ENCODE assay signal across 21 cellular contexts in the genomic region with DNA sequence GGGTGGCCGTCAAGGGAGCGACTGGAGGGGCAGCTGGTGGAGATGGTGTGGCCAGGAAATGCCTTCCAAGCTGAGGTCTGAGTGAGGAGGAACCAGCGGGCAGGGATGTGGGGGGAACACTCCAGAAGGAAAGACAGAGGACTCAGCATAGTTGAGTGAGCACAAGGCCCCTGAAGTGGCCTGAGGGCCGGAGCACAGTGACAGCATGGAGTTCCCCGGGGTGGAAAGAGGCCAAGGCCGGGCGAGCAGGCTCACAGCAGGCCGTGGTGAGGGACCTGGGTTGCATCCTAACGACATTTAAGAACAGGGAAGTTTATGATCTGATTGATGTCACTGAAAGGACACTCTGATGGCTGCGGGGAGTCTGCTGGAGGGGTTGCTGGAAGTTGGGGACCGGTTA. TPM values are rescaled to one million over a fixed set of nuclear protein-coding genes. Genes with fewer than 3 reads are reported as not detected.
DNase-seq lines count a peak whose midpoint lies in the region; ATAC-seq and TF ChIP-seq lines count a peak whose summit lies in the region.
"Had no signal": no experiment of that assay in that cellular context is flagged by ENCODE, and none has a peak within 500 bp of the region (broad histone marks: within the 10 kb centered on the region; RNA-seq: fewer than 3 reads in every experiment).

No MANE protein-coding gene starts in this region.

- peaks cover 2 to 7% of the 10 kb centered on the region in 2 donors for H3K36me3 ChIP-seq in thyroid gland
- H3K36me3 ChIP-seq: BLaER1, MG63 had no signal

- no peak overlapping the region for H3K4me2 ChIP-seq in H9 (ENCODE audit: insufficient read depth, insufficient read length, low read length)
- H3K4me2 ChIP-seq: BLaER1 had no signal

- no peak overlapping the region for H3K9ac ChIP-seq in H9 (ENCODE audit: extremely low read depth, insufficient read length, low read length)
- H3K9ac ChIP-seq: BLaER1 had no signal

- no peak overlapping the region for H2BK12ac ChIP-seq in H9 (ENCODE audit: insufficient read length, low read depth, low read length)

- no peak overlapping the region for H2BK120ac ChIP-seq in H9 (ENCODE audit: low read depth, low read length, poor library complexity, severe bottlenecking)

- H3K4ac ChIP-seq in H9 (ENCODE audit: low read depth, low read length), result no peak overlapping the region

- no peaks in the 10 kb centered on the region for H3K23me2 ChIP-seq in H9 (ENCODE audit: insufficient read length, low read depth, low read length, poor library complexity, severe bottlenecking)

- H4K5ac ChIP-seq in H9 (ENCODE audit: insufficient read length, low read depth, low read length), result no peak overlapping the region

- H3K4me1 Mint-ChIP-seq in H9 (peaks cover 0 to 6% of the 10 kb centered on the region in 2 experiments; a peak in 1 of 4 replicates), nephron (peaks cover 60% of the 10 kb centered on the region)
- H3K4me1 Mint-ChIP-seq in dendritic cell treated with granulocyte-macrophage colony-stimulating factor and Interleukin-4, amounts not matched to agents 40 ng/mL and 50 ng/mL, for 4 days (ENCODE audit: low read depth), result no peaks in the 10 kb centered on the region
- H3K4me1 Mint-ChIP-seq in activated naive CD8-positive, alpha-beta T cell treated with anti-CD3 and anti-CD28 coated beads, Interleukin-2, amount 50 U/mL, for 24 hours, result peaks cover 6% of the 10 kb centered on the region
- H3K4me1 Mint-ChIP-seq: IgD-negative memory B cell had no signal

- POLR2A ChIA-PET in HEK293T (lab: Yijun Ruan, JAX), result no interaction called here

- H3K79me2 ChIP-seq in H9 (ENCODE audit: insufficient read depth, low read length), result no peaks in the 10 kb centered on the region

- H3K27ac ChIP-seq in H9 (ENCODE audit: insufficient read length, low read depth, low read length), result no peak overlapping the region
- H3K27ac ChIP-seq in thyroid gland, result no peak overlapping the region
- H3K27ac ChIP-seq: BLaER1 had no signal

- no peak overlapping the region for H3T11ph ChIP-seq in H9 (ENCODE audit: low read length)

- no peaks in the 10 kb centered on the region for H3K27me3 ChIP-seq in H9 (ENCODE audit: insufficient read depth, low read length)
- H3K27me3 ChIP-seq in thyroid gland, result no peaks in the 10 kb centered on the region
- H3K27me3 ChIP-seq: BLaER1, MG63 had no signal

- no peaks in the 10 kb centered on the region for H3K9me3 Mint-ChIP-seq in H9
- no peaks in the 10 kb centered on the region for H3K9me3 Mint-ChIP-seq in dendritic cell treated with granulocyte-macrophage colony-stimulating factor and Interleukin-4, amounts not matched to agents 40 ng/mL and 50 ng/mL, for 4 days
- H3K9me3 Mint-ChIP-seq in nephron, result no peaks in the 10 kb centered on the region
- no peaks in the 10 kb centered on the region for H3K9me3 Mint-ChIP-seq in activated naive CD8-positive, alpha-beta T cell treated with anti-CD3 and anti-CD28 coated beads, Interleukin-2, amount 50 U/mL, for 24 hours
- H3K9me3 Mint-ChIP-seq: CD4-positive, alpha-beta memory T cell had no signal

- H3K23ac ChIP-seq in H9 (ENCODE audit: insufficient read length, low read depth, low read length), result no peak overlapping the region

- H3K79me1 ChIP-seq in H9 (ENCODE audit: insufficient read depth, low read depth, low read length, poor library complexity, severe bottlenecking), result no peaks in the 10 kb centered on the region

- no peak for TF ChIP-seq POLR2A in thyroid gland (IDR thresholded peaks at IDR 0.05)

- no peaks in the 10 kb centered on the region for H3K4me1 ChIP-seq in H9 (ENCODE audit: insufficient read depth, low read length)
- peaks cover 2 to 4% of the 10 kb centered on the region in 2 donors for H3K4me1 ChIP-seq in thyroid gland

- H4K20me1 ChIP-seq in H9 (ENCODE audit: control insufficient read depth, insufficient read depth, insufficient read length), result no peaks in the 10 kb centered on the region
- H4K20me1 ChIP-seq: BLaER1 had no signal

- no peak overlapping the region for H4K8ac ChIP-seq in H9 (replicated peaks; ENCODE audit: insufficient read length, low read depth, low read length)

- H3K27ac Mint-ChIP-seq in H9, result peak overlapping the region in 2 of 3 experiments; percentile 51 to 70; a peak in 3 of 7 replicates
- peak overlapping the region; percentile 32 for H3K27ac Mint-ChIP-seq in dendritic cell treated with granulocyte-macrophage colony-stimulating factor and Interleukin-4, amounts not matched to agents 40 ng/mL and 50 ng/mL, for 4 days
- H3K27ac Mint-ChIP-seq in nephron, result peak overlapping the region; percentile 89 to 96 (median 96)
- H3K27ac Mint-ChIP-seq in activated naive CD8-positive, alpha-beta T cell treated with anti-CD3 and anti-CD28 coated beads, Interleukin-2, amount 50 U/mL, for 24 hours, result no peak overlapping the region
- H3K27ac Mint-ChIP-seq: IgD-negative memory B cell had no signal

- H3K9me3 ChIP-seq in H9 (ENCODE audit: control insufficient read depth, low read depth, low read length) (no peaks in the 10 kb centered on the region), thyroid gland (no peaks in the 10 kb centered on the region)
- H3K9me3 ChIP-seq: BLaER1, MG63 had no signal

- peak overlapping the region; percentile 26; the same call in 1 of the 2 replicates for H3K14ac ChIP-seq in H9 (ENCODE audit: insufficient read depth, low read length)

- H2BK5ac ChIP-seq in H9 (ENCODE audit: insufficient read length, low read length), result no peak overlapping the region

- H3K36me3 Mint-ChIP-seq in H9 (ENCODE audit: insufficient read depth in 1 of 3, low read depth in 3 of 3) (no peaks in the 10 kb centered on the region; a peak in 1 of 7 replicates), nephron (ENCODE audit: low read depth) (peaks cover 4% of the 10 kb centered on the region)
- no peaks in the 10 kb centered on the region for H3K36me3 Mint-ChIP-seq in dendritic cell treated with granulocyte-macrophage colony-stimulating factor and Interleukin-4, amounts not matched to agents 40 ng/mL and 50 ng/mL, for 4 days (ENCODE audit: low read depth)
- H3K36me3 Mint-ChIP-seq in activated naive CD8-positive, alpha-beta T cell treated with anti-CD3 and anti-CD28 coated beads, Interleukin-2, amount 50 U/mL, for 24 hours (ENCODE audit: low read depth), result no peaks in the 10 kb centered on the region
- H3K36me3 Mint-ChIP-seq: CD4-positive, alpha-beta memory T cell; IgD-negative memory B cell had no signal

- no peak overlapping the region for H3K4me3 ChIP-seq in thyroid gland (replicated peaks in 1 of 3)
- H3K4me3 ChIP-seq: BLaER1, MG63 had no signal

- ATAC-seq in HG03439 (IDR thresholded peaks at IDR 0.05; ENCODE audit: unreplicated experiment), result no peak
- no peak for ATAC-seq in activated naive CD8-positive, alpha-beta T cell treated with anti-CD3 and anti-CD28 coated beads, Interleukin-2, amount 50 U/mL, for 24 hours
- ATAC-seq: Panc1, Right ventricle myocardium inferior had no signal

- H2AFZ ChIP-seq in H9 (ENCODE audit: low read length), result no peak overlapping the region

- no peak overlapping the region for H3K18ac ChIP-seq in H9 (ENCODE audit: insufficient read length, low read depth, low read length)

- no peak for TF ChIP-seq CTCF in H9 (conservative IDR thresholded peaks at IDR 0.05)
- no peak for TF ChIP-seq CTCF in nephron (IDR thresholded peaks at IDR 0.05; ENCODE audit: unreplicated experiment in 3 of 3)
- TF ChIP-seq CTCF in thyroid gland (IDR thresholded peaks at IDR 0.05), result no peak

- H3K4me3 Mint-ChIP-seq in H9 (no peak overlapping the region), nephron (peak overlapping the region in 2 of 3 experiments; percentile 1 to 27)
- no peak overlapping the region for H3K4me3 Mint-ChIP-seq in dendritic cell treated with granulocyte-macrophage colony-stimulating factor and Interleukin-4, amounts not matched to agents 40 ng/mL and 50 ng/mL, for 4 days
- no peak overlapping the region for H3K4me3 Mint-ChIP-seq in activated naive CD8-positive, alpha-beta T cell treated with anti-CD3 and anti-CD28 coated beads, Interleukin-2, amount 50 U/mL, for 24 hours
- H3K4me3 Mint-ChIP-seq: CD4-positive, alpha-beta memory T cell; IgD-negative memory B cell had no signal

- DNase-seq in H9, result no peak
- peak; percentile 73 to 77 for DNase-seq in thyroid gland
- no peak for DNase-seq in HEK293T (ENCODE audit: extremely low spot score)
- DNase-seq in activated naive CD8-positive, alpha-beta T cell treated with anti-CD3 and anti-CD28 coated beads, Interleukin-2, amount 50 U/mL, for 24 hours, result no peak
- DNase-seq: CD4-positive, alpha-beta memory T cell; EL; Karpas-422; MG63; NCI-H1092; NCI-H146; NCI-H2029 treated with DMSO at 0.1 percent for 48 hours; NCI-H2171 treated with DMSO at 0.1 percent for 48 hours; NCI-H446 treated with DMSO at 0.1 percent for 48 hours had no signal

- no peak overlapping the region for H2BK15ac ChIP-seq in H9 (ENCODE audit: low read depth, low read length)

- H3K27me3 Mint-ChIP-seq in H9 (ENCODE audit: low read depth), result no peaks in the 10 kb centered on the region
- no peaks in the 10 kb centered on the region for H3K27me3 Mint-ChIP-seq in dendritic cell treated with granulocyte-macrophage colony-stimulating factor and Interleukin-4, amounts not matched to agents 40 ng/mL and 50 ng/mL, for 4 days
- peaks cover 3% of the 10 kb centered on the region for H3K27me3 Mint-ChIP-seq in nephron (ENCODE audit: low read depth)
- peaks cover 1% of the 10 kb centered on the region for H3K27me3 Mint-ChIP-seq in activated naive CD8-positive, alpha-beta T cell treated with anti-CD3 and anti-CD28 coated beads, Interleukin-2, amount 50 U/mL, for 24 hours
- H3K27me3 Mint-ChIP-seq: CD4-positive, alpha-beta memory T cell had no signal

- H2BK20ac ChIP-seq in H9 (ENCODE audit: low read depth, low read length, poor library complexity, severe bottlenecking), result no peak overlapping the region

- intact Hi-C loops in dendritic cell treated with granulocyte-macrophage colony-stimulating factor and Interleukin-4, amounts not matched to agents 40 ng/mL and 50 ng/mL, for 4 days (cut with micrococcal nuclease), result no loop called here
- intact Hi-C loops in thyroid gland (cut with DNase I), result no loop called here

- no peak overlapping the region for H3K56ac ChIP-seq in H9 (ENCODE audit: insufficient read length, low read depth, low read length)

- no peak overlapping the region for H4K91ac ChIP-seq in H9 (ENCODE audit: insufficient read length, low read depth, low read length)

- no peak overlapping the region for H2AK5ac ChIP-seq in H9 (ENCODE audit: insufficient read length, low read length)

- no CpG with 5 or more reads among the region's 11 CpGs for WGBS in H9 (ENCODE audit: extremely low coverage, insufficient read length, low lambda C conversion rate)
- 60 to 61% methylated on average over 11 of the region's 11 CpGs for WGBS in thyroid gland, 2 donors

- CTCF ChIA-PET in HEK293T (lab: Yijun Ruan, JAX), result no interaction called here

TF ChIP-seq in HEK293T, 16 proteins besides CTCF, POLR2A, EP300 and RAD21 (continues in another document):
- no peak for TF ChIP-seq TARDBP (IDR thresholded peaks at IDR 0.05)
- no peak for TF ChIP-seq FOXK2 (IDR thresholded peaks at IDR 0.05)
- TF ChIP-seq FOXA1 (IDR thresholded peaks at IDR 0.05), result no peak
- no peak for TF ChIP-seq HDGF (IDR thresholded peaks at IDR 0.05; ENCODE audit: borderline replicate concordance)

RNA-seq across cellular contexts. Expression of gene HTRA1, which starts 48.0 kb away (rescaled TPM):
- total RNA-seq in H9 (2021) (11.1 TPM in 2 replicates), thyroid gland (10 to 100 TPM; 37.1 to 99.4 (median 68.2) TPM)

RNA-seq across cellular contexts. Expression of gene DMBT1, which starts 51.2 kb away (rescaled TPM):
- 0.04 TPM in 1 of 2 replicates, not detected in the other for total RNA-seq in H9 (2021)
- total RNA-seq in thyroid gland, result under 1 TPM in 2 of 4 donors, not detected in 2; 0.10 to 0.13 TPM
- total RNA-seq: A673; CD4-positive, alpha-beta memory T cell; Right ventricle myocardium inferior had no signal

RNA-seq across cellular contexts. Expression of gene ARMS2, which starts 54.9 kb away (rescaled TPM):
- total RNA-seq in H9 (2021) (not detected in 2 replicates), thyroid gland (not detected)
- total RNA-seq: A673; CD4-positive, alpha-beta memory T cell; Right ventricle myocardium inferior had no signal

Comparison
In these comparisons a context has a peak if more than half of its experiments do, and no peak if none do; other contexts are left out.
1. DNase-seq: peak in thyroid gland (2 of 2); none in H9 (single experiment), HEK293T (single experiment) and activated naive CD8-positive, alpha-beta T cell treated with anti-CD3 and anti-CD28 coated beads, Interleukin-2, amount 50 U/mL, for 24 hours (single experiment).
2. H3K4me3 Mint-ChIP-seq: peak in nephron (2 of 3); none in H9 (0 of 2), dendritic cell treated with granulocyte-macrophage colony-stimulating factor and Interleukin-4, amounts not matched to agents 40 ng/mL and 50 ng/mL, for 4 days (single experiment) and activated naive CD8-positive, alpha-beta T cell treated with anti-CD3 and anti-CD28 coated beads, Interleukin-2, amount 50 U/mL, for 24 hours (single experiment).